Comparison of ENCODE assay signal across 23 cellular contexts in genomic region chr6:163985710-163986109, GRCh38.
DNase-seq lines count a peak whose midpoint lies in the region; ATAC-seq and TF ChIP-seq lines count a peak whose summit lies in the region.
"Had no signal": no experiment of that assay in that cellular context is flagged by ENCODE, and none has a peak within 500 bp of the region (broad histone marks: within the 10 kb centered on the region; RNA-seq: fewer than 3 reads in every experiment).

No MANE protein-coding gene starts in this region.

- no peak overlapping the region for H3K4me3 ChIP-seq in adrenal gland
- H3K4me3 ChIP-seq: coronary artery, gastroesophageal sphincter had no signal

- 46 to 60% (median 55%) methylated on average over 9 to 11 of the region's 11 CpGs for WGBS in adrenal gland, 4 donors
- no CpG with 5 or more reads among the region's 11 CpGs for WGBS in H9 (ENCODE audit: extremely low coverage, insufficient read length, low lambda C conversion rate)

- no peak overlapping the region for H4K5ac ChIP-seq in H9 (ENCODE audit: insufficient read length, low read depth, low read length)

- H3K4me3 Mint-ChIP-seq in activated naive CD4-positive, alpha-beta T cell treated with anti-CD3 and anti-CD28 coated beads for 36 hours = no peak overlapping the region
- H3K4me3 Mint-ChIP-seq in H9 = no peak overlapping the region
- H3K4me3 Mint-ChIP-seq: activated CD4-positive, alpha-beta T cell treated with anti-CD3 and anti-CD28 coated beads, Interleukin-2, amount 10 ng/mL, durations not matched to agents 24 days and 14 days; CD4-positive, CD25-positive, alpha-beta regulatory T cell; memory B cell; naive thymus-derived CD8-positive, alpha-beta T cell had no signal

- no peak overlapping the region for H3K56ac ChIP-seq in H9 (ENCODE audit: insufficient read length, low read depth, low read length)

- DNase-seq in activated naive CD4-positive, alpha-beta T cell treated with anti-CD3 and anti-CD28 coated beads for 36 hours = no peak
- no peak for DNase-seq in activated naive CD4-positive, alpha-beta T cell treated with anti-CD3 and anti-CD28 coated beads, Interleukin-2, amount 50 U/mL, for 16 hours
- DNase-seq in adrenal gland (peak in 6 of 7 donors; percentile 39 to 56 (median 48)), left ventricle myocardium superior (no peak), sciatic nerve (ENCODE audit: low spot score) (no peak), H9 (no peak)
- DNase-seq: activated CD4-positive, alpha-beta T cell treated with anti-CD3 and anti-CD28 coated beads, Interleukin-2, amount 10 ng/mL, durations not matched to agents 24 days and 14 days; activated CD8-positive, alpha-beta memory T cell treated with anti-CD3 and anti-CD28 coated beads, Interleukin-2, amount 50 U/mL, for 4 hours; activated gamma-delta T cell treated with Interleukin-2 at 50 U/mL for 16 hours; anterior cingulate cortex; CD4-positive, CD25-positive, alpha-beta regulatory T cell; DMS79 treated with DMSO at 0.1 percent for 48 hours; naive thymus-derived CD8-positive, alpha-beta T cell; NCI-H2081 treated with DMSO at 0.1 percent for 48 hours; NCI-H510A treated with DMSO at 0.1 percent for 48 hours; OCI-M1; stimulated activated CD4-positive, alpha-beta T cell treated with anti-CD3 and anti-CD28 coated beads, Interleukin-12 subunit alpha, Interleukin-12 subunit beta, amount 100 ng/mL, for 4 hours; stimulated activated naive CD4-positive, alpha-beta T cell treated with Interleukin-2 at 50 U/mL for 16 hours had no signal

- no peaks in the 10 kb centered on the region for H3K36me3 ChIP-seq in adrenal gland (replicated peaks in 1 of 2)
- H3K36me3 ChIP-seq: gastroesophageal sphincter had no signal

- H3K27ac Mint-ChIP-seq in activated naive CD4-positive, alpha-beta T cell treated with anti-CD3 and anti-CD28 coated beads for 36 hours = peak overlapping the region; percentile 8
- no peak overlapping the region; a peak in 1 of 7 replicates for H3K27ac Mint-ChIP-seq in H9
- H3K27ac Mint-ChIP-seq: activated CD4-positive, alpha-beta T cell treated with anti-CD3 and anti-CD28 coated beads, Interleukin-2, amount 10 ng/mL, durations not matched to agents 24 days and 14 days; CD4-positive, CD25-positive, alpha-beta regulatory T cell; memory B cell; naive thymus-derived CD8-positive, alpha-beta T cell had no signal

- peaks cover 7% of the 10 kb centered on the region for H3K4me1 Mint-ChIP-seq in activated naive CD4-positive, alpha-beta T cell treated with anti-CD3 and anti-CD28 coated beads for 36 hours (ENCODE audit: low read depth)
- peaks cover 4% of the 10 kb centered on the region in 2 experiments; a peak in 1 of 4 replicates for H3K4me1 Mint-ChIP-seq in H9

- ATAC-seq in left ventricle myocardium superior (peak; percentile 79), sciatic nerve (peak; percentile 68), HG03457 (IDR thresholded peaks at IDR 0.05; ENCODE audit: unreplicated experiment) (no peak), HG03571 (IDR thresholded peaks at IDR 0.05; ENCODE audit: unreplicated experiment) (no peak)
- ATAC-seq: gastroesophageal sphincter; naive thymus-derived CD8-positive, alpha-beta T cell had no signal

- TF ChIP-seq CTCF in adrenal gland (IDR thresholded peaks at IDR 0.05) (no peak), H9 (conservative IDR thresholded peaks at IDR 0.05) (no peak)

- no peak overlapping the region for H2AFZ ChIP-seq in H9 (ENCODE audit: low read length)

- no peak overlapping the region for H4K91ac ChIP-seq in H9 (ENCODE audit: insufficient read length, low read depth, low read length)

- no peaks in the 10 kb centered on the region for H3K9me3 ChIP-seq in adrenal gland (replicated peaks in 1 of 3)
- no peaks in the 10 kb centered on the region for H3K9me3 ChIP-seq in H9 (ENCODE audit: control insufficient read depth, low read depth, low read length)
- H3K9me3 ChIP-seq: gastroesophageal sphincter had no signal

- H3K4me1 ChIP-seq in adrenal gland (replicated peaks in 1 of 2) (peaks cover 4 to 5% of the 10 kb centered on the region in 2 donors), H9 (ENCODE audit: insufficient read depth, low read length) (no peaks in the 10 kb centered on the region)
- H3K4me1 ChIP-seq: gastroesophageal sphincter had no signal

- H2BK20ac ChIP-seq in H9 (ENCODE audit: low read depth, low read length, poor library complexity, severe bottlenecking) = no peak overlapping the region

- no peak overlapping the region for H3K9ac ChIP-seq in H9 (ENCODE audit: extremely low read depth, insufficient read length, low read length)

- H3K18ac ChIP-seq in H9 (ENCODE audit: insufficient read length, low read depth, low read length) = no peak overlapping the region

- no peaks in the 10 kb centered on the region for H3K9me3 Mint-ChIP-seq in activated naive CD4-positive, alpha-beta T cell treated with anti-CD3 and anti-CD28 coated beads for 36 hours
- no peaks in the 10 kb centered on the region for H3K9me3 Mint-ChIP-seq in H9
- H3K9me3 Mint-ChIP-seq: activated CD4-positive, alpha-beta T cell treated with anti-CD3 and anti-CD28 coated beads, Interleukin-2, amount 10 ng/mL, durations not matched to agents 24 days and 14 days; memory B cell; naive thymus-derived CD8-positive, alpha-beta T cell had no signal

- H3K23ac ChIP-seq in H9 (ENCODE audit: insufficient read length, low read depth, low read length) = no peak overlapping the region

- H2BK12ac ChIP-seq in H9 (ENCODE audit: insufficient read length, low read depth, low read length) = no peak overlapping the region

- no peak overlapping the region for H2BK5ac ChIP-seq in H9 (ENCODE audit: insufficient read length, low read length)

- no peak for TF ChIP-seq POLR2A in adrenal gland (IDR thresholded peaks at IDR 0.05)

- intact Hi-C loops in activated naive CD4-positive, alpha-beta T cell treated with anti-CD3 and anti-CD28 coated beads for 36 hours (cut with micrococcal nuclease) = no loop called here
- intact Hi-C loops in adrenal gland (cut with DNase I) = loop anchor here in 1 of 2 donors (10.0 kb wide), 1 partner anchor 119 kb away; no protein-coding TSS in a partner anchor
- intact Hi-C loops in left ventricle myocardium superior (cut with micrococcal nuclease) = no loop called here
- intact Hi-C loops in sciatic nerve (cut with DNase I) = no loop called here

- H4K20me1 ChIP-seq in H9 (ENCODE audit: control insufficient read depth, insufficient read depth, insufficient read length) = no peaks in the 10 kb centered on the region

- H3K79me2 ChIP-seq in H9 (ENCODE audit: insufficient read depth, low read length) = no peaks in the 10 kb centered on the region

- H3K79me1 ChIP-seq in H9 (ENCODE audit: insufficient read depth, low read depth, low read length, poor library complexity, severe bottlenecking) = no peaks in the 10 kb centered on the region

- H4K8ac ChIP-seq in H9 (replicated peaks; ENCODE audit: insufficient read length, low read depth, low read length) = no peak overlapping the region

- H2BK120ac ChIP-seq in H9 (ENCODE audit: low read depth, low read length, poor library complexity, severe bottlenecking) = no peak overlapping the region

- peaks cover 10% of the 10 kb centered on the region for H3K27me3 Mint-ChIP-seq in activated naive CD4-positive, alpha-beta T cell treated with anti-CD3 and anti-CD28 coated beads for 36 hours (ENCODE audit: low read depth)
- H3K27me3 Mint-ChIP-seq in H9 (ENCODE audit: low read depth) = no peaks in the 10 kb centered on the region
- H3K27me3 Mint-ChIP-seq: activated CD4-positive, alpha-beta T cell treated with anti-CD3 and anti-CD28 coated beads, Interleukin-2, amount 10 ng/mL, durations not matched to agents 24 days and 14 days; CD4-positive, CD25-positive, alpha-beta regulatory T cell had no signal

- H3T11ph ChIP-seq in H9 (ENCODE audit: low read length) = no peak overlapping the region

- H2AK5ac ChIP-seq in H9 (ENCODE audit: insufficient read length, low read length) = no peak overlapping the region

- H3K27ac ChIP-seq in adrenal gland = peak overlapping the region in 1 of 5 donors; percentile 65
- no peak overlapping the region for H3K27ac ChIP-seq in H9 (ENCODE audit: insufficient read length, low read depth, low read length)
- H3K27ac ChIP-seq: coronary artery, gastroesophageal sphincter had no signal

- H3K14ac ChIP-seq in H9 (ENCODE audit: insufficient read depth, low read length) = no peak overlapping the region; the same call in 1 of the 2 replicates

- CTCF ChIA-PET in activated naive CD4-positive, alpha-beta T cell treated with anti-CD3 and anti-CD28 coated beads for 36 hours (lab: Charles Lee) = no interaction called here

- H3K4me2 ChIP-seq in H9 (ENCODE audit: insufficient read depth, insufficient read length, low read length) = no peak overlapping the region

- H3K4ac ChIP-seq in H9 (ENCODE audit: low read depth, low read length) = no peak overlapping the region

- H3K23me2 ChIP-seq in H9 (ENCODE audit: insufficient read length, low read depth, low read length, poor library complexity, severe bottlenecking) = no peaks in the 10 kb centered on the region

- H3K27me3 ChIP-seq in adrenal gland (no peaks in the 10 kb centered on the region), H9 (ENCODE audit: insufficient read depth, low read length) (no peaks in the 10 kb centered on the region)
- H3K27me3 ChIP-seq: gastroesophageal sphincter had no signal

- no peaks in the 10 kb centered on the region for H3K36me3 Mint-ChIP-seq in activated naive CD4-positive, alpha-beta T cell treated with anti-CD3 and anti-CD28 coated beads for 36 hours (ENCODE audit: low read depth)
- no peaks in the 10 kb centered on the region for H3K36me3 Mint-ChIP-seq in H9 (ENCODE audit: insufficient read depth in 1 of 3, low read depth in 3 of 3)
- H3K36me3 Mint-ChIP-seq: CD4-positive, CD25-positive, alpha-beta regulatory T cell; memory B cell; naive thymus-derived CD8-positive, alpha-beta T cell had no signal

- H2BK15ac ChIP-seq in H9 (ENCODE audit: low read depth, low read length) = no peak overlapping the region

Comparison
In these comparisons a context has a peak if more than half of its experiments do, and no peak if none do; other contexts are left out.
1. DNase-seq: peak in adrenal gland (6 of 7); none in activated naive CD4-positive, alpha-beta T cell treated with anti-CD3 and anti-CD28 coated beads for 36 hours (single experiment), activated naive CD4-positive, alpha-beta T cell treated with anti-CD3 and anti-CD28 coated beads, Interleukin-2, amount 50 U/mL, for 16 hours (single experiment), left ventricle myocardium superior (single experiment), sciatic nerve (single experiment) and H9 (single experiment).
2. ATAC-seq: peak in left ventricle myocardium superior (single experiment) and sciatic nerve (single experiment); none in HG03457 (single experiment) and HG03571 (single experiment).